8 cellular contexts compared by ENCODE assay signal in genomic region chr9:97529363-97530076, GRCh38. TPM values are rescaled to one million over a fixed set of nuclear protein-coding genes. Genes with fewer than 3 reads are reported as not detected.
DNase-seq lines count a peak whose midpoint lies in the region; ATAC-seq and TF ChIP-seq lines count a peak whose summit lies in the region.

No MANE protein-coding gene starts in this region.

- H3K36me3 ChIP-seq in BLaER1, result no peaks in the 10 kb centered on the region

- DNase-seq in GM19240 (ENCODE audit: insufficient read length, low spot score) (peak; percentile 40), coronary artery (ENCODE audit: low spot score) (no peak), SKM-1 treated with dmso at 0.1 percent for 144 hours (lab: John Stamatoyannopoulos, UW; ENCODE audit: unreplicated experiment) (no peak), SW480 (ENCODE audit: low spot score) (no peak), endothelial cell (ENCODE audit: low spot score) (no peak)
- DNase-seq in stimulated activated naive CD8-positive, alpha-beta T cell treated with anti-CD3 and anti-CD28 coated beads, Interleukin-15, Interleukin-2, amounts not matched to agents 100 U/mL and 50 U/mL, for 24 hours, result no peak

- peak; percentile 88 for ATAC-seq in HG03378 (IDR thresholded peaks at IDR 0.05; ENCODE audit: unreplicated experiment)
- ATAC-seq in stimulated activated naive CD8-positive, alpha-beta T cell treated with anti-CD3 and anti-CD28 coated beads, Interleukin-15, Interleukin-2, amounts not matched to agents 100 U/mL and 50 U/mL, for 24 hours, result peak; percentile 67

- H3K9me3 Mint-ChIP-seq in endothelial cell (ENCODE audit: unreplicated experiment), result no peaks in the 10 kb centered on the region

- H3K27me3 Mint-ChIP-seq in endothelial cell (ENCODE audit: unreplicated experiment), result peaks cover under 1% of the 10 kb centered on the region

- no peak overlapping the region for H3K4me3 ChIP-seq in BLaER1
- H3K4me3 ChIP-seq in coronary artery, result no peak overlapping the region

- H3K4me1 ChIP-seq in BLaER1, result peaks cover 8% of the 10 kb centered on the region

- TF ChIP-seq CTCF in coronary artery (IDR thresholded peaks at IDR 0.05) (no peak), endothelial cell (IDR thresholded peaks at IDR 0.05; ENCODE audit: unreplicated experiment) (no peak)

- no peak overlapping the region for H3K9ac ChIP-seq in BLaER1

- H3K4me1 Mint-ChIP-seq in endothelial cell (ENCODE audit: unreplicated experiment), result no peaks in the 10 kb centered on the region

- H3K27ac ChIP-seq in BLaER1 (no peak overlapping the region), coronary artery (peak overlapping the region; percentile 58 to 86)

- H3K27ac Mint-ChIP-seq in endothelial cell (ENCODE audit: unreplicated experiment), result no peak overlapping the region

- peaks cover 6% of the 10 kb centered on the region; the same call in 1 of the 2 replicates for H3K27me3 ChIP-seq in BLaER1

- peak overlapping the region; percentile 15 for H3K4me2 ChIP-seq in BLaER1

- H3K36me3 Mint-ChIP-seq in endothelial cell (ENCODE audit: low read depth, unreplicated experiment), result no peaks in the 10 kb centered on the region

- no peaks in the 10 kb centered on the region for H4K20me1 ChIP-seq in BLaER1

- H3K9me3 ChIP-seq in BLaER1, result no peaks in the 10 kb centered on the region

- H3K4me3 Mint-ChIP-seq in endothelial cell (ENCODE audit: unreplicated experiment), result no peak overlapping the region

RNA-seq across cellular contexts. Expression of gene TMOD1, which starts 28.1 kb away (rescaled TPM):
- total RNA-seq in endothelial cell (ENCODE audit: unreplicated experiment), result 0.41 TPM
